ENCODE assay signal across 1 cellular context in genomic region chr4:123477804-123478209, GRCh38.
TF ChIP-seq lines count a peak whose summit lies in the region.

No MANE protein-coding gene starts in this region.

TF ChIP-seq in IMR-90, 13 proteins besides CTCF, POLR2A, EP300 and RAD21 (continued from another document):
- no peak for TF ChIP-seq MAZ (IDR thresholded peaks at IDR 0.05; ENCODE audit: borderline replicate concordance, low read depth, low read length)
- TF ChIP-seq SMC3 (IDR thresholded peaks at IDR 0.05; ENCODE audit: low read depth, low read length) = no peak
- no peak for TF ChIP-seq MXI1 (IDR thresholded peaks at IDR 0.05; ENCODE audit: borderline replicate concordance, low read depth, low read length)
- TF ChIP-seq MAFK (IDR thresholded peaks at IDR 0.05; ENCODE audit: low read depth, low read length) = no peak
- no peak for TF ChIP-seq FOS (IDR thresholded peaks at IDR 0.05; ENCODE audit: low read depth, low read length)
TF ChIP-seq in IMR-90: peak in this region for 0.
